1 cellular context compared by ENCODE assay signal in genomic region chr2:8457092-8457481, GRCh38.
TF ChIP-seq lines count a peak whose summit lies in the region.

No MANE protein-coding gene starts in this region.

TF ChIP-seq in HepG2, 621 proteins besides CTCF, POLR2A, EP300 and RAD21 (continued from another document):
- TF ChIP-seq RNF219 (CRISPR knock-in tag; IDR thresholded peaks at IDR 0.05): no peak
- no peak for TF ChIP-seq ZNF24 (IDR thresholded peaks at IDR 0.05)
- no peak for TF ChIP-seq SNAI1 (CRISPR knock-in tag; IDR thresholded peaks at IDR 0.05; ENCODE audit: borderline replicate concordance)
- no peak for TF ChIP-seq FOSL1 (CRISPR knock-in tag; IDR thresholded peaks at IDR 0.05; ENCODE audit: borderline replicate concordance)
- TF ChIP-seq ZHX2 (IDR thresholded peaks at IDR 0.05; ENCODE audit: low read depth): no peak
- TF ChIP-seq ZHX2 (CRISPR knock-in tag; IDR thresholded peaks at IDR 0.05; ENCODE audit: borderline replicate concordance): no peak
- no peak for TF ChIP-seq U2AF1 (optimal IDR thresholded peaks at IDR 0.05; ENCODE audit: low read depth, low read length)
- TF ChIP-seq KLF16 (CRISPR knock-in tag; IDR thresholded peaks at IDR 0.05): no peak
- TF ChIP-seq MXD4 (CRISPR knock-in tag; IDR thresholded peaks at IDR 0.05): no peak
- TF ChIP-seq E2F5 (CRISPR knock-in tag; conservative IDR thresholded peaks at IDR 0.05): no peak
- TF ChIP-seq CBX1 (IDR thresholded peaks at IDR 0.05; ENCODE audit: low read depth): no peak
- no peak for TF ChIP-seq TEAD2 (CRISPR knock-in tag; IDR thresholded peaks at IDR 0.05)
- TF ChIP-seq ZNF883 (CRISPR knock-in tag; IDR thresholded peaks at IDR 0.05; ENCODE audit: not compliant biosample characterization): no peak
- TF ChIP-seq MYPOP (CRISPR knock-in tag; IDR thresholded peaks at IDR 0.05): no peak
- TF ChIP-seq RAD51 (IDR thresholded peaks at IDR 0.05; ENCODE audit: borderline replicate concordance): no peak
- no peak for TF ChIP-seq U2AF2 (IDR thresholded peaks at IDR 0.05; ENCODE audit: low read depth, low read length)
- no peak for TF ChIP-seq ZNF746 (CRISPR knock-in tag; IDR thresholded peaks at IDR 0.05)
